7 cellular contexts compared by ENCODE assay signal in the genomic region with DNA sequence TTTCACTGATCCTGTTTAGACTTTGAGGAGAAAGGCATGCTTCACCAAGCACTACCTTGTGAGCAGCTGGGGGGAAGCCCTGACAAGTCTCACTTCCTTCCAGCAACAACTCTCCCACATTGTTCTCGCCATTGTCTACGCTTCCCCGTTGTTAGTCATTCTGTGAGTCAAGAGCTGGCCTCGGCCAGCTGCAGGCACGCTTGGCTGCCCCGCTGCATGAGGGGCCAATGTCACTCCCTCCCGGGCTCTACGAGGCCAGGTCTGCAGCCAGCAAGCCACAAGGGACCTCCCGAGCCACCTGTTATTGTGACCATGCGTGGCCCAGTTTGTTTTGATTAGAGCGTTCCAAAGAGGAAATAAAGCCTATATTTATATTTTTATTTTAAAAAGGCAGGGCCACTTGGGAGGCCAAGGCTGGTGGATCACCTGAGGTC.
DNase-seq lines count a peak whose midpoint lies in the region; ATAC-seq lines count a peak whose summit lies in the region.

No MANE protein-coding gene starts in this region.

- H3K4me1 Mint-ChIP-seq in activated T-cell treated with anti-CD3 and anti-CD28 coated beads, Interleukin-2, amount 50 U/mL, for 72 hours (ENCODE audit: low read depth) = peaks cover 30% of the 10 kb centered on the region

- H3K4me3 Mint-ChIP-seq in activated T-cell treated with anti-CD3 and anti-CD28 coated beads, Interleukin-2, amount 50 U/mL, for 72 hours = no peak overlapping the region

- DNase-seq in HPDE6-E6E7 (ENCODE audit: extremely low spot score) (peak; percentile 67), lung microvascular endothelial cell (ENCODE audit: low read depth in 2 of 2) (peak; percentile 97 to 100), HuH-7.5 (ENCODE audit: low spot score) (no peak), T-helper 2 cell (no peak)
- DNase-seq in activated T-cell treated with anti-CD3 and anti-CD28 coated beads, Interleukin-2, amount 50 U/mL, for 72 hours = peak; percentile 21 to 48

- H3K27me3 Mint-ChIP-seq in activated T-cell treated with anti-CD3 and anti-CD28 coated beads, Interleukin-2, amount 50 U/mL, for 72 hours (ENCODE audit: low read depth) = no peaks in the 10 kb centered on the region

- ATAC-seq in GM18511 (IDR thresholded peaks at IDR 0.05; ENCODE audit: unreplicated experiment) (peak; percentile 99), GM21526 (IDR thresholded peaks at IDR 0.05; ENCODE audit: low FRiP score, unreplicated experiment) (peak; percentile 97)
- peak; percentile 83 to 98 for ATAC-seq in activated T-cell treated with anti-CD3 and anti-CD28 coated beads, Interleukin-2, amount 50 U/mL, for 72 hours (replicated peaks in 1 of 2)

- peaks cover 3 to 9% of the 10 kb centered on the region in 2 donors for H3K9me3 Mint-ChIP-seq in activated T-cell treated with anti-CD3 and anti-CD28 coated beads, Interleukin-2, amount 50 U/mL, for 72 hours

- H3K27ac Mint-ChIP-seq in activated T-cell treated with anti-CD3 and anti-CD28 coated beads, Interleukin-2, amount 50 U/mL, for 72 hours = no peak overlapping the region

- H3K36me3 Mint-ChIP-seq in activated T-cell treated with anti-CD3 and anti-CD28 coated beads, Interleukin-2, amount 50 U/mL, for 72 hours (ENCODE audit: insufficient read depth in 2 of 2) = peaks cover 0 to 5% of the 10 kb centered on the region in 2 donors

Comparison
In these comparisons a context has a peak if more than half of its experiments do, and no peak if none do; other contexts are left out.
1. DNase-seq: peak in HPDE6-E6E7 (single experiment), activated T-cell treated with anti-CD3 and anti-CD28 coated beads, Interleukin-2, amount 50 U/mL, for 72 hours (2 of 2) and lung microvascular endothelial cell (2 of 2); none in HuH-7.5 (single experiment) and T-helper 2 cell (0 of 5).
2. Peak in every context shown above with its lines, with median percentiles within 50 percentile points of each other: ATAC-seq.